Comparison of ENCODE assay signal across 13 cellular contexts in the genomic region with DNA sequence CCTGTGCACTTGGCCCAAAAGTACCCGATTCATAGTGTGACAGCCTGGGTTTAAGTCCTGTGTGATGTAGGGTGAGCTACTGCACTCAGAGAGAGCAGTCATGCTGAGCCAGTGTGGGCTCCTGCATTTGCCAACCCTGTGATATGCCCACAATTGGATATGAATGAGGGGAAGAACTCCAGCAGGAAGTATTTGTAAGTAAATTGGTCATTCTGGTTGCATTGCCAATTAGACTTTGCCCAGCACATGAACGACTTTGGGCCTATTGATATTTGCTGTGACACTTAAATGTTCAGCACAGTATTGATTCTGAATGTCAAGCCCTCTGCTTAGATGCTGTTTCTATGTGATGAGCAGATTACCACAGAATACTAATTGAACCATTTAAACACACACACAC.
"Had no signal": no experiment of that assay in that cellular context is flagged by ENCODE, and none has a peak within 500 bp of the region (broad histone marks: within the 10 kb centered on the region; RNA-seq: fewer than 3 reads in every experiment).

No MANE protein-coding gene starts in this region.

- H3K4me1 ChIP-seq: esophagus muscularis mucosa, left lung, parathyroid adenoma, thyroid gland, uterus had no signal

- H3K27me3 ChIP-seq: esophagus muscularis mucosa, left lung, thyroid gland, uterus had no signal

- H3K9ac ChIP-seq: parathyroid adenoma had no signal

- H3K36me3 Mint-ChIP-seq: activated naive CD4-positive, alpha-beta T cell treated with anti-CD3 and anti-CD28 coated beads, Interleukin-2, amount 50 U/mL, for 72 hours had no signal

- H3K4me3 ChIP-seq: esophagus muscularis mucosa, left lung, skin epidermis, thyroid gland, uterus had no signal

- H2AFZ ChIP-seq: parathyroid adenoma had no signal

- FAIRE-seq: endometrium had no signal

- H3K9me3 Mint-ChIP-seq: T-helper 2 cell treated with Interferon-gamma antibody and Interleukin-4, amounts not matched to agents 5 μg/mL and 100 μg/mL, for 36 hours had no signal

- ATAC-seq: activated CD4-positive, CD25-positive, alpha-beta regulatory T cell treated with anti-CD3 and anti-CD28 coated beads, Interleukin-2, amount 50 U/mL, for 24 hours; activated naive CD4-positive, alpha-beta T cell treated with anti-CD3 and anti-CD28 coated beads, Interleukin-2, amount 50 U/mL, for 72 hours; left lung had no signal

- H3K36me3 ChIP-seq: esophagus muscularis mucosa, left lung, thyroid gland, uterus had no signal

- DNase-seq: activated effector memory CD4-positive, alpha-beta T cell treated with Interleukin-2 at 50 U/mL for 16 hours; left lung; mesendoderm; thyroid gland; uterus had no signal

- H3K9me3 ChIP-seq: esophagus muscularis mucosa, left lung, thyroid gland, uterus had no signal

- H3K4me3 Mint-ChIP-seq: neural crest cell; T-helper 2 cell treated with Interferon-gamma antibody and Interleukin-4, amounts not matched to agents 5 μg/mL and 100 μg/mL, for 36 hours had no signal

- H3K27ac Mint-ChIP-seq: activated naive CD4-positive, alpha-beta T cell treated with anti-CD3 and anti-CD28 coated beads, Interleukin-2, amount 50 U/mL, for 72 hours; T-helper 2 cell treated with Interferon-gamma antibody and Interleukin-4, amounts not matched to agents 5 μg/mL and 100 μg/mL, for 36 hours had no signal

- H3K27ac ChIP-seq: esophagus muscularis mucosa, left lung, parathyroid adenoma, skin epidermis, thyroid gland, uterus had no signal
